Comparison of ENCODE assay signal across 10 cellular contexts in genomic region chr6:108944707-108945685, GRCh38.
DNase-seq lines count a peak whose midpoint lies in the region; ATAC-seq and TF ChIP-seq lines count a peak whose summit lies in the region.
"Had no signal": no experiment of that assay in that cellular context is flagged by ENCODE, and none has a peak within 500 bp of the region (broad histone marks: within the 10 kb centered on the region; RNA-seq: fewer than 3 reads in every experiment).

No MANE protein-coding gene starts in this region.

- H3K36me3 ChIP-seq in breast epithelium (no peaks in the 10 kb centered on the region), aorta (ENCODE audit: control insufficient read depth in 1 of 2, insufficient read depth in 2 of 2, low read length in 1 of 2) (no peaks in the 10 kb centered on the region)

- no peaks in the 10 kb centered on the region for H3K27me3 ChIP-seq in breast epithelium
- no peaks in the 10 kb centered on the region for H3K27me3 ChIP-seq in aorta (ENCODE audit: control insufficient read depth in 1 of 2, insufficient read depth in 2 of 2, low read length in 1 of 2)

- no peaks in the 10 kb centered on the region for H3K9me3 ChIP-seq in breast epithelium
- no peaks in the 10 kb centered on the region for H3K9me3 ChIP-seq in aorta (ENCODE audit: control insufficient read depth, low read length)

- CTCF ChIA-PET in MCF 10A (lab: Yijun Ruan, JAX) = interaction anchor here (0.8 kb wide), 1 partner anchor 30 kb away, joined by 3 read pairs; no protein-coding TSS in a partner anchor

- H3K36me3 Mint-ChIP-seq in MCF 10A (ENCODE audit: insufficient read depth, unreplicated experiment) = peaks cover 6% of the 10 kb centered on the region

- POLR2A ChIA-PET in MCF 10A (lab: Yijun Ruan, JAX) = interaction anchor here (1.4 kb wide), 1 partner anchor 9 kb away, joined by 4 read pairs; no protein-coding TSS in a partner anchor

- H3K4me1 ChIP-seq in breast epithelium (peaks cover 8 to 27% of the 10 kb centered on the region in 2 donors), aorta (ENCODE audit: control insufficient read depth in 1 of 2, insufficient read depth in 2 of 2, low read length in 2 of 2) (peaks cover 9 to 11% of the 10 kb centered on the region in 2 donors)

- H3K27ac ChIP-seq in breast epithelium (peak overlapping the region; percentile 89 to 94), aorta (ENCODE audit: low read depth in 1 of 2, low read length in 2 of 2) (peak overlapping the region; percentile 48 to 96)

- no TSS peak for BruUV-seq in MCF 10A (replicated peaks; lab: Mats Ljungman, UMichigan)

- WGBS in aorta, 2 donors = 10 to 15% methylated on average over 12 of the region's 12 CpGs

- DNase-seq in breast epithelium (ENCODE audit: low spot score in 2 of 2) (no peak), MCF 10A (ENCODE audit: unreplicated experiment) (no peak), epithelial cell of proximal tubule (ENCODE audit: low read depth) (peak; percentile 81), mucosa of gallbladder (ENCODE audit: low spot score) (peak; percentile 63), aorta (peak in 1 of 2 donors; percentile 75), NAMALWA (ENCODE audit: low spot score) (no peak)
- DNase-seq: MV-4-11 had no signal

- ATAC-seq in aorta (ENCODE audit: low FRiP score) (peak; percentile 74), GM21367 (IDR thresholded peaks at IDR 0.05; ENCODE audit: unreplicated experiment) (no peak), HG03175 (IDR thresholded peaks at IDR 0.05; ENCODE audit: unreplicated experiment) (no peak)

- H3K27me3 Mint-ChIP-seq in MCF 10A (ENCODE audit: insufficient read depth, unreplicated experiment) = no peaks in the 10 kb centered on the region

- intact Hi-C loops in breast epithelium (cut with DNase I; ENCODE audit: low total_unique reads) = no loop called here
- intact Hi-C loops in MCF 10A (cut with micrococcal nuclease) = no loop called here
- intact Hi-C loops in aorta (cut with DNase I) = loop anchor here (5.0 kb wide), 3 partner anchors 48 to 388 kb away; no protein-coding TSS in a partner anchor

- TF ChIP-seq POLR2A in breast epithelium (IDR thresholded peaks at IDR 0.05) = no peak

- H3K9me3 Mint-ChIP-seq in MCF 10A (ENCODE audit: unreplicated experiment) = no peaks in the 10 kb centered on the region

- no peak overlapping the region for H3K27ac Mint-ChIP-seq in MCF 10A (ENCODE audit: low read depth, unreplicated experiment)
- H3K27ac Mint-ChIP-seq: WTC11 had no signal

- TF ChIP-seq CTCF in breast epithelium (IDR thresholded peaks at IDR 0.05) (no peak), MCF 10A (IDR thresholded peaks at IDR 0.05; ENCODE audit: unreplicated experiment) (no peak), epithelial cell of proximal tubule (conservative IDR thresholded peaks at IDR 0.05; ENCODE audit: low read depth, low read length) (no peak)

- H3K4me3 ChIP-seq in breast epithelium (peak overlapping the region in 2 of 3 donors; percentile 12 to 42), epithelial cell of proximal tubule (ENCODE audit: low read depth, low read length) (no peak overlapping the region), aorta (ENCODE audit: low read length in 2 of 2) (no peak overlapping the region)

- H3K4me1 Mint-ChIP-seq in MCF 10A (ENCODE audit: insufficient read depth, unreplicated experiment) = peaks cover 28% of the 10 kb centered on the region

- no peak overlapping the region for H3K4me3 Mint-ChIP-seq in MCF 10A (ENCODE audit: unreplicated experiment)
- H3K4me3 Mint-ChIP-seq: WTC11 had no signal

Comparison
In these comparisons a context has a peak if more than half of its experiments do, and no peak if none do; other contexts are left out.
1. DNase-seq: peak in epithelial cell of proximal tubule (single experiment) and mucosa of gallbladder (single experiment); none in breast epithelium (0 of 2), MCF 10A (single experiment) and NAMALWA (single experiment).
2. H3K4me3 ChIP-seq: peak in breast epithelium (2 of 3); none in epithelial cell of proximal tubule (single experiment) and aorta (0 of 2).
3. intact Hi-C loops: an anchor here in aorta (5.0 kb wide); none called in breast epithelium and MCF 10A.